In genomic region chr16:66653581-66654350, GRCh38 we compare ENCODE assay signal across 27 cellular contexts. TPM values are rescaled to one million over a fixed set of nuclear protein-coding genes. Genes with fewer than 3 reads are reported as not detected.
DNase-seq lines count a peak whose midpoint lies in the region; TF ChIP-seq lines count a peak whose summit lies in the region.
"Had no signal": no experiment of that assay in that cellular context is flagged by ENCODE, and none has a peak within 500 bp of the region (broad histone marks: within the 10 kb centered on the region; RNA-seq: fewer than 3 reads in every experiment).

No MANE protein-coding gene starts in this region.

- H3K27ac Mint-ChIP-seq in neural progenitor cell = no peak overlapping the region
- H3K27ac Mint-ChIP-seq: activated CD4-positive, alpha-beta T cell treated with anti-CD3 and anti-CD28 coated beads, Interleukin-2, amount 10 ng/mL, durations not matched to agents 7 days and 5 days; CD4-positive, alpha-beta T cell; dendritic cell treated with granulocyte-macrophage colony-stimulating factor and Interleukin-4, amounts not matched to agents 40 ng/mL and 50 ng/mL, for 4 days; natural killer cell; T-helper 1 cell treated with Interleukin-12 subunit alpha and Interleukin-12 subunit beta and Interleukin-4 antibody, amounts not matched to agents 30 μg/mL and 1 μg/mL, for 36 hours had no signal

- H3K4me1 Mint-ChIP-seq in neural progenitor cell = peaks cover 11% of the 10 kb centered on the region

- H3K9me3 ChIP-seq in neural progenitor cell (ENCODE audit: low read depth) (no peaks in the 10 kb centered on the region), ascending aorta (no peaks in the 10 kb centered on the region)
- no peaks in the 10 kb centered on the region for H3K9me3 ChIP-seq in effector memory CD4-positive, alpha-beta T cell (ENCODE audit: control insufficient read depth, low read length)
- H3K9me3 ChIP-seq: gastrocnemius medialis, SJSA1, thoracic aorta had no signal

- H3K36me3 ChIP-seq in KMS-11 (ENCODE audit: insufficient read depth) (no peaks in the 10 kb centered on the region), neural progenitor cell (no peaks in the 10 kb centered on the region), ascending aorta (no peaks in the 10 kb centered on the region)
- H3K36me3 ChIP-seq in effector memory CD4-positive, alpha-beta T cell (ENCODE audit: control insufficient read depth, insufficient read depth, low read length) = no peaks in the 10 kb centered on the region
- H3K36me3 ChIP-seq: cardiac muscle cell, gastrocnemius medialis, SJSA1, thoracic aorta had no signal

- H3K4me3 Mint-ChIP-seq in neural progenitor cell = no peak overlapping the region
- H3K4me3 Mint-ChIP-seq: activated CD4-positive, alpha-beta T cell treated with anti-CD3 and anti-CD28 coated beads, Interleukin-2, amount 10 ng/mL, durations not matched to agents 7 days and 5 days; CD4-positive, alpha-beta T cell; dendritic cell treated with granulocyte-macrophage colony-stimulating factor and Interleukin-4, amounts not matched to agents 40 ng/mL and 50 ng/mL, for 4 days; natural killer cell; T-helper 1 cell treated with Interleukin-12 subunit alpha and Interleukin-12 subunit beta and Interleukin-4 antibody, amounts not matched to agents 30 μg/mL and 1 μg/mL, for 36 hours had no signal

- H3K9me3 Mint-ChIP-seq in neural progenitor cell = no peaks in the 10 kb centered on the region
- H3K9me3 Mint-ChIP-seq: activated CD4-positive, alpha-beta T cell treated with anti-CD3 and anti-CD28 coated beads, Interleukin-2, amount 10 ng/mL, durations not matched to agents 7 days and 5 days; CD4-positive, alpha-beta T cell; dendritic cell treated with granulocyte-macrophage colony-stimulating factor and Interleukin-4, amounts not matched to agents 40 ng/mL and 50 ng/mL, for 4 days; natural killer cell; T-helper 1 cell treated with Interleukin-12 subunit alpha and Interleukin-12 subunit beta and Interleukin-4 antibody, amounts not matched to agents 30 μg/mL and 1 μg/mL, for 36 hours had no signal

- H3K79me2 ChIP-seq in KMS-11 (ENCODE audit: insufficient read depth, low read depth) (no peaks in the 10 kb centered on the region), neural progenitor cell (ENCODE audit: low read depth) (no peaks in the 10 kb centered on the region)

- H2AFZ ChIP-seq in KMS-11 (ENCODE audit: low read depth) (no peak overlapping the region), neural progenitor cell (replicated peaks) (no peak overlapping the region)
- H2AFZ ChIP-seq: parathyroid adenoma, PC-9 had no signal

- no peak overlapping the region for H3K4me3 ChIP-seq in KMS-11 (IDR thresholded peaks at IDR 0.05; ENCODE audit: insufficient read depth, low read depth, low read length)
- H3K4me3 ChIP-seq in neural progenitor cell = no peak overlapping the region
- no peak overlapping the region for H3K4me3 ChIP-seq in ascending aorta
- no peak overlapping the region for H3K4me3 ChIP-seq in effector memory CD4-positive, alpha-beta T cell (ENCODE audit: insufficient read depth, low read depth, low read length, poor library complexity, severe bottlenecking)
- H3K4me3 ChIP-seq: cardiac muscle cell, gastrocnemius medialis, PC-9, SJSA1, thoracic aorta had no signal

- H3K9ac ChIP-seq in KMS-11 (no peak overlapping the region), neural progenitor cell (no peak overlapping the region)
- H3K9ac ChIP-seq: parathyroid adenoma had no signal

- TF ChIP-seq CTCF in KMS-11 (conservative IDR thresholded peaks at IDR 0.05; ENCODE audit: low read depth, low read length) = no peak
- no peak for TF ChIP-seq CTCF in neural progenitor cell (IDR thresholded peaks at IDR 0.05)
- no peak for TF ChIP-seq CTCF in ascending aorta (IDR thresholded peaks at IDR 0.05)

- H3K4me1 ChIP-seq in KMS-11 (ENCODE audit: low read depth, poor library complexity, severe bottlenecking) (peaks cover 29% of the 10 kb centered on the region), neural progenitor cell (peaks cover 15% of the 10 kb centered on the region), ascending aorta (no peaks in the 10 kb centered on the region)
- no peaks in the 10 kb centered on the region for H3K4me1 ChIP-seq in effector memory CD4-positive, alpha-beta T cell (ENCODE audit: control insufficient read depth, insufficient read depth, low read length, poor library complexity, severe bottlenecking)

- no peaks in the 10 kb centered on the region for H3K36me3 Mint-ChIP-seq in neural progenitor cell
- H3K36me3 Mint-ChIP-seq: natural killer cell had no signal

- H3K27me3 ChIP-seq in KMS-11 (ENCODE audit: insufficient read depth, low read depth) = no peaks in the 10 kb centered on the region
- H3K27me3 ChIP-seq in neural progenitor cell = no peaks in the 10 kb centered on the region
- H3K27me3 ChIP-seq in ascending aorta = no peaks in the 10 kb centered on the region
- no peaks in the 10 kb centered on the region for H3K27me3 ChIP-seq in effector memory CD4-positive, alpha-beta T cell (replicated peaks; ENCODE audit: control insufficient read depth, insufficient read depth, low read length, poor library complexity, severe bottlenecking)
- H3K27me3 ChIP-seq: cardiac muscle cell, gastrocnemius medialis, SJSA1 had no signal

- H3F3A ChIP-seq in neural progenitor cell (ENCODE audit: low read depth) = peaks cover 4% of the 10 kb centered on the region

- H3K4me2 ChIP-seq in KMS-11 = peak overlapping the region; percentile 45; the same call in 1 of the 2 replicates
- no peak overlapping the region for H3K4me2 ChIP-seq in neural progenitor cell
- H3K4me2 ChIP-seq: PC-9 had no signal

- no peaks in the 10 kb centered on the region for H3K27me3 Mint-ChIP-seq in neural progenitor cell (ENCODE audit: insufficient read depth, low read depth)
- H3K27me3 Mint-ChIP-seq: dendritic cell treated with granulocyte-macrophage colony-stimulating factor and Interleukin-4, amounts not matched to agents 40 ng/mL and 50 ng/mL, for 4 days had no signal

- H3K27ac ChIP-seq in KMS-11 = 0 out of 2 replicates have a peak overlapping the region, but pooled peaks have one; percentile 33
- H3K27ac ChIP-seq in neural progenitor cell = no peak overlapping the region
- H3K27ac ChIP-seq in ascending aorta = no peak overlapping the region
- no peak overlapping the region for H3K27ac ChIP-seq in effector memory CD4-positive, alpha-beta T cell (ENCODE audit: insufficient read depth, low read length, poor library complexity, severe bottlenecking)
- H3K27ac ChIP-seq: cardiac muscle cell, gastrocnemius medialis, parathyroid adenoma, PC-9, SJSA1, thoracic aorta had no signal

- DNase-seq in AML-193 (lab: John Stamatoyannopoulos, UW) = peak; percentile 49 to 61
- DNase-seq in amniotic epithelial cell (ENCODE audit: low read depth) = peak; percentile 70
- peak; percentile 35 for DNase-seq in left kidney (ENCODE audit: low read depth, low spot score)
- DNase-seq in neural progenitor cell (ENCODE audit: low spot score) = no peak
- DNase-seq in ascending aorta (ENCODE audit: low spot score in 2 of 2) = no peak
- DNase-seq in effector memory CD4-positive, alpha-beta T cell = no peak
- no peak for DNase-seq in NCI-H446 (lab: John Stamatoyannopoulos, UW)
- DNase-seq: activated CD4-positive, alpha-beta T cell treated with anti-CD3 and anti-CD28 coated beads, Interleukin-2, amount 10 ng/mL, durations not matched to agents 7 days and 5 days; CD4-positive, alpha-beta T cell; DMS153; gastrocnemius medialis; Kasumi-1; mesendoderm; natural killer cell; NCI-H1436 treated with DMSO at 0.1 percent for 48 hours; NCI-H2171 treated with DMSO at 0.1 percent for 48 hours; NCI-H748 treated with DMSO at 0.1 percent for 48 hours; PC-9; stimulated activated CD4-positive, alpha-beta T cell treated with anti-CD3 and anti-CD28 coated beads, Interleukin-2, amount 100 ng/mL, for 24 hours; stimulated activated naive CD4-positive, alpha-beta T cell had no signal

- H4K20me1 ChIP-seq in KMS-11 (ENCODE audit: insufficient read depth) (no peaks in the 10 kb centered on the region), neural progenitor cell (ENCODE audit: low read depth) (no peaks in the 10 kb centered on the region)

- intact Hi-C loops in ascending aorta (cut with DNase I) = no loop called here

RNA-seq across cellular contexts. Expression of gene CMTM4, which starts 42.8 kb away (rescaled TPM):
- total RNA-seq in neural progenitor cell (ENCODE audit: low replicate concordance) (25.9 and 39.5 TPM in 2 replicates), ascending aorta (20.1 TPM)

RNA-seq across cellular contexts. Expression of gene CMTM3, which starts 49.3 kb away (rescaled TPM):
- total RNA-seq in neural progenitor cell (ENCODE audit: low replicate concordance) = 18.3 and 47.4 TPM in 2 replicates
- total RNA-seq in ascending aorta = 42.6 TPM

Comparison
In these comparisons a context has a peak if more than half of its experiments do, and no peak if none do; other contexts are left out.
1. DNase-seq: peak in AML-193 (2 of 2), amniotic epithelial cell (single experiment) and left kidney (single experiment); none in neural progenitor cell (single experiment), ascending aorta (0 of 2), effector memory CD4-positive, alpha-beta T cell (0 of 3) and NCI-H446 (0 of 2).